Comparison of ENCODE assay signal across 10 cellular contexts in the genomic region with DNA sequence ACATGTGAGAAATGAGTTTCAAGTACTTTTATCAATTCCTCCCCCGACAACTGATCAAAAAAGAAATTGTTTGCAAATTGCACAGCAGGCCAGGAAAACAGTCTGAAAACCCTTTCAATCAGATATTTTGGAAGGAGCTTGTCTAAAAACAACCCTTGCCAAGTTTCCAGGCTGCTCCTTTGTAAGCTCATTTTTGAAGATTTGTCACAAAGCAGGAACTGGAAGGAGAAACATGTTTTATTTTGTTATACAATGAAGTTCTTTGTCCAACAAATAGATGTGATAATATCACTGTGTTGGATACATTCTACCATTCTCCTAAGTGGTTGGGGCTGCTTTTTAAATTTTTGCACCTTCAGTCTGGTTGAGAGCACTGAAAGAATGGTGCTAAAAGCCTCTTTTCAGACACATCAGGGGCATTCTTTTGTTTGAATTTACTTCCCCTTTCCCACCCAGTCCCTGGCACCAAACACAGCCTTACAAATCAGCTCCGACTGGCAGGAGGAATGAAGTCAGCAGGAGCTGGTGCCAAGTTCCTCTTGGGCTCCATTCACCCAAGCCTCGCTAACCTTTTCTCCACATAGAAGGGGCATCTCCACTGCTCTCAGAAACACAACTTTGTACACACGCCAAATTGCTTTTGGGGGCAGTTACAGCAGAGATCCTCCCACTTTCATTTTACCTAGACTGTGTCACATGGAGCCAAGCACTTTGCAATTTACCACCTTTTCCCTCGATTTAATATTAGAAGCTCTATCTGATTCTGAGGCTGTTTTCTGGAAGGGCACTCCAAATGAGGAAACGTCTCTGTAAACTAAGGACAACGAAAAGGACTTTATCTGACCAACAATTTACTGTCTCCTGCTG.
DNase-seq lines count a peak whose midpoint lies in the region; ATAC-seq and TF ChIP-seq lines count a peak whose summit lies in the region.
"Had no signal": no experiment of that assay in that cellular context is flagged by ENCODE, and none has a peak within 500 bp of the region (broad histone marks: within the 10 kb centered on the region; RNA-seq: fewer than 3 reads in every experiment).

No MANE protein-coding gene starts in this region.

- H3K9me3 ChIP-seq in PC-9 (ENCODE audit: insufficient read depth, low read depth), result 0 out of 2 replicates have a peak, but pooled peaks cover 4% of the 10 kb centered on the region

- in situ Hi-C loops in G401 (cut with HindIII; ENCODE audit: low sequenced_read_pairs), result no loop called here

- ATAC-seq in GM21447 (IDR thresholded peaks at IDR 0.05; ENCODE audit: unreplicated experiment), result no peak

- no TSS peak for BruUV-seq in PC-9 (replicated peaks; lab: Mats Ljungman, UMichigan)

- no peak overlapping the region for H2AFZ ChIP-seq in PC-9

- POLR2A ChIA-PET in PC-9 (lab: Charles Lee; ENCODE audit: unreplicated experiment), result no interaction called here

- no peaks in the 10 kb centered on the region for H3K4me1 ChIP-seq in PC-9 (replicated peaks; ENCODE audit: insufficient read depth)

- H3K9me2 ChIP-seq in PC-9 (ENCODE audit: insufficient read depth), result no peaks in the 10 kb centered on the region

- no peaks in the 10 kb centered on the region for H4K20me1 ChIP-seq in PC-9 (ENCODE audit: insufficient read depth)

- CTCF ChIA-PET in PC-9 (lab: Charles Lee), result no interaction called here

- H3K4me3 ChIP-seq in PC-9, result no peak overlapping the region
- H3K4me3 ChIP-seq in fibroblast of the aortic adventitia (ENCODE audit: low read depth, low read length), result peak overlapping the region; percentile 5
- H3K4me3 ChIP-seq: SK-N-MC had no signal

- H3K27me3 ChIP-seq in PC-9 (ENCODE audit: insufficient read depth, low read depth), result 0 out of 2 replicates have a peak, but pooled peaks cover 8% of the 10 kb centered on the region

- no peaks in the 10 kb centered on the region for H3K79me2 ChIP-seq in PC-9 (ENCODE audit: low read depth)

- no peaks in the 10 kb centered on the region for H3F3A ChIP-seq in PC-9 (ENCODE audit: insufficient read depth, low read depth)

- peak overlapping the region; percentile 26 for H3K4me2 ChIP-seq in PC-9

- intact Hi-C loops in PC-9 (cut with micrococcal nuclease; ENCODE audit: unreplicated experiment) (no loop called here), posterior cingulate gyrus (cut with DNase I) (no loop called here)

- H3K27ac ChIP-seq in PC-9, result no peak overlapping the region
- H3K27ac ChIP-seq: SK-N-MC had no signal

- H3K36me3 ChIP-seq in PC-9 (ENCODE audit: low read depth), result no peaks in the 10 kb centered on the region

- TF ChIP-seq CTCF in PC-9 (conservative IDR thresholded peaks at IDR 0.05), result no peak
- TF ChIP-seq CTCF in fibroblast of the aortic adventitia (IDR thresholded peaks at IDR 0.05; ENCODE audit: insufficient read depth, low read length), result no peak

- peak; percentile 55 for DNase-seq in G401 (ENCODE audit: low spot score)
- DNase-seq in PC-9, result no peak
- DNase-seq in fibroblast of the aortic adventitia (ENCODE audit: low read depth), result peak; percentile 68
- DNase-seq in posterior cingulate gyrus, result peak in 8 of 10 donors; percentile 20 to 89 (median 33)
- no peak for DNase-seq in stimulated activated CD4-positive, alpha-beta T cell treated with anti-CD3 and anti-CD28 coated beads, Interleukin-1b, Interleukin-23, amount 100 ng/mL, for 48 hours
- no peak for DNase-seq in cortex of kidney (lab: John Stamatoyannopoulos, UW)
- no peak for DNase-seq in stimulated activated CD8-positive, alpha-beta memory T cell treated with anti-CD3 and anti-CD28 coated beads, Interleukin-4, amount 100 ng/mL, for 48 hours
- DNase-seq: IMR-90 had no signal

Comparison
In these comparisons a context has a peak if more than half of its experiments do, and no peak if none do; other contexts are left out.
1. DNase-seq: peak in G401 (single experiment), fibroblast of the aortic adventitia (single experiment) and posterior cingulate gyrus (8 of 10); none in PC-9 (0 of 2), stimulated activated CD4-positive, alpha-beta T cell treated with anti-CD3 and anti-CD28 coated beads, Interleukin-1b, Interleukin-23, amount 100 ng/mL, for 48 hours (single experiment), cortex of kidney (single experiment) and stimulated activated CD8-positive, alpha-beta memory T cell treated with anti-CD3 and anti-CD28 coated beads, Interleukin-4, amount 100 ng/mL, for 48 hours (single experiment).